15 cellular contexts compared by ENCODE assay signal in the genomic region with DNA sequence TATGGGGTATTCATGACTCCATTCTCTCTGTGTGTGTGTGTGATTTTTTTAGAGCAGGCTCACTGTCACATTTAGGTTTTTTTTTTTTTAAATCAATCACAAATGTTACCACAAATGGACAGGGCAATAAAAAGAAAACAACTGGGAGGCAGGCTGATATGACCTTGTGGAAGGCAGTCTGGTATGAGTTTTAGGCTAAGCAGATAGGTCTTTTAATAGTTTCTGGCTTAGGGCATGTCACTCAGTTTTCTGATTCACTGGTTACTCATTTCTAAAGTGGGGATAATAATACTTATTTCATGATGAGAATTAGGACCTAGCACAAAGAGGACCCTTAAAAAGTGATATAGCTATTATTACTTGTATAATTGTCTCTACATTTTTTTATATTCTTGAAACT.
DNase-seq lines count a peak whose midpoint lies in the region; ATAC-seq and TF ChIP-seq lines count a peak whose summit lies in the region.
"Had no signal": no experiment of that assay in that cellular context is flagged by ENCODE, and none has a peak within 500 bp of the region (broad histone marks: within the 10 kb centered on the region; RNA-seq: fewer than 3 reads in every experiment).

No MANE protein-coding gene starts in this region.

- H2BK15ac ChIP-seq in H9 (ENCODE audit: low read depth, low read length) = no peak overlapping the region

- H3K27ac ChIP-seq in heart right ventricle = peak overlapping the region in 9 of 10 donors; percentile 3 to 64 (median 40)
- no peak overlapping the region for H3K27ac ChIP-seq in H9 (ENCODE audit: insufficient read length, low read depth, low read length)

- no peaks in the 10 kb centered on the region for H3K27me3 ChIP-seq in heart right ventricle
- H3K27me3 ChIP-seq in H9 (ENCODE audit: insufficient read depth, low read length) = no peaks in the 10 kb centered on the region

- H3K4me2 ChIP-seq in H9 (ENCODE audit: insufficient read depth, insufficient read length, low read length) = no peak overlapping the region
- H3K4me2 ChIP-seq: GM23338 had no signal

- no peaks in the 10 kb centered on the region for H3K79me1 ChIP-seq in H9 (ENCODE audit: insufficient read depth, low read depth, low read length, poor library complexity, severe bottlenecking)

- no peak overlapping the region for H3K23ac ChIP-seq in H9 (ENCODE audit: insufficient read length, low read depth, low read length)

- no peak overlapping the region for H4K8ac ChIP-seq in H9 (replicated peaks; ENCODE audit: insufficient read length, low read depth, low read length)

- DNase-seq in Right ventricle myocardium inferior (ENCODE audit: missing footprints) (no peak), cardiac septum (ENCODE audit: low spot score) (no peak), heart right ventricle (no peak), retina (peak; percentile 3), H9 (no peak), hippocampal formation (lab: John Stamatoyannopoulos, UW) (no peak)
- DNase-seq in activated CD4-positive, alpha-beta T cell treated with anti-CD3 and anti-CD28 coated beads, Interleukin-2, amount 50 U/mL, for 1 hour = no peak
- DNase-seq: 8988T; AML-193; C1 segment of cervical spinal cord; CD4-positive, alpha-beta T cell; DND-41; GDM1; H7 had no signal

- H2BK5ac ChIP-seq in H9 (ENCODE audit: insufficient read length, low read length) = no peak overlapping the region

- H3K27me3 Mint-ChIP-seq in H9 (ENCODE audit: low read depth) = no peaks in the 10 kb centered on the region
- H3K27me3 Mint-ChIP-seq: CD4-positive, alpha-beta T cell had no signal

- H4K20me1 ChIP-seq in H9 (ENCODE audit: control insufficient read depth, insufficient read depth, insufficient read length) = no peaks in the 10 kb centered on the region

- no peak overlapping the region for H3K4ac ChIP-seq in H9 (ENCODE audit: low read depth, low read length)

- H2BK120ac ChIP-seq in H9 (ENCODE audit: low read depth, low read length, poor library complexity, severe bottlenecking) = no peak overlapping the region

- no peaks in the 10 kb centered on the region for H3K23me2 ChIP-seq in H9 (ENCODE audit: insufficient read length, low read depth, low read length, poor library complexity, severe bottlenecking)

- H3K18ac ChIP-seq in H9 (ENCODE audit: insufficient read length, low read depth, low read length) = no peak overlapping the region

- no peak overlapping the region for H4K91ac ChIP-seq in H9 (ENCODE audit: insufficient read length, low read depth, low read length)

- H3K9me3 Mint-ChIP-seq in H9 = peaks cover 6 to 10% of the 10 kb centered on the region in 2 experiments; a peak in 3 of 5 replicates
- H3K9me3 Mint-ChIP-seq: CD4-positive, alpha-beta T cell; GM23338 had no signal

- H3K4me1 ChIP-seq in heart right ventricle (peaks cover 0 to 99% (median 41%) of the 10 kb centered on the region in 9 donors), H9 (ENCODE audit: insufficient read depth, low read length) (no peaks in the 10 kb centered on the region)

- H3K4me3 Mint-ChIP-seq in H9 = no peak overlapping the region
- H3K4me3 Mint-ChIP-seq: CD4-positive, alpha-beta T cell; GM23338 had no signal

- H4K5ac ChIP-seq in H9 (ENCODE audit: insufficient read length, low read depth, low read length) = no peak overlapping the region

- peaks cover 2 to 17% (median 17%) of the 10 kb centered on the region in 3 experiments for H3K36me3 Mint-ChIP-seq in H9 (ENCODE audit: insufficient read depth in 1 of 3, low read depth in 3 of 3)

- ATAC-seq in Right ventricle myocardium inferior (peak; percentile 18), heart right ventricle (peak in 6 of 8 donors; percentile 20 to 61 (median 56))
- ATAC-seq: GM23338 had no signal

- peaks cover 4 to 10% of the 10 kb centered on the region in 2 experiments; a peak in 3 of 4 replicates for H3K4me1 Mint-ChIP-seq in H9
- H3K4me1 Mint-ChIP-seq: GM23338 had no signal

- H3K79me2 ChIP-seq in H9 (ENCODE audit: insufficient read depth, low read length) = no peaks in the 10 kb centered on the region

- no peak overlapping the region for H3K27ac Mint-ChIP-seq in H9
- H3K27ac Mint-ChIP-seq: CD4-positive, alpha-beta T cell; GM23338 had no signal

- no peak overlapping the region for H2BK12ac ChIP-seq in H9 (ENCODE audit: insufficient read length, low read depth, low read length)

- H3K14ac ChIP-seq in H9 (ENCODE audit: insufficient read depth, low read length) = no peak overlapping the region

- H3K36me3 ChIP-seq in heart right ventricle = no peaks in the 10 kb centered on the region

- H3T11ph ChIP-seq in H9 (ENCODE audit: low read length) = no peak overlapping the region

- H3K9me3 ChIP-seq in heart right ventricle = no peaks in the 10 kb centered on the region
- H3K9me3 ChIP-seq in H9 (ENCODE audit: control insufficient read depth, low read depth, low read length) = no peaks in the 10 kb centered on the region

- H3K56ac ChIP-seq in H9 (ENCODE audit: insufficient read length, low read depth, low read length) = no peak overlapping the region

- no peak overlapping the region for H3K9ac ChIP-seq in H9 (ENCODE audit: extremely low read depth, insufficient read length, low read length)

- H2AK5ac ChIP-seq in H9 (ENCODE audit: insufficient read length, low read length) = no peak overlapping the region

- H2AFZ ChIP-seq in H9 (ENCODE audit: low read length) = no peak overlapping the region
- H2AFZ ChIP-seq: GM23338 had no signal

- no peak overlapping the region for H3K4me3 ChIP-seq in heart right ventricle
- H3K4me3 ChIP-seq: GM23338 had no signal

- TF ChIP-seq CTCF in heart right ventricle (IDR thresholded peaks at IDR 0.05) = no peak
- no peak for TF ChIP-seq CTCF in H9 (conservative IDR thresholded peaks at IDR 0.05)

- intact Hi-C loops in Right ventricle myocardium inferior (cut with DNase I) = no loop called here
- intact Hi-C loops in cardiac septum (cut with DNase I) = no loop called here
- intact Hi-C loops in heart right ventricle (cut with DNase I) = no loop called here

- H2BK20ac ChIP-seq in H9 (ENCODE audit: low read depth, low read length, poor library complexity, severe bottlenecking) = no peak overlapping the region
